ENCODE assay signal across 8 cellular contexts in the genomic region with DNA sequence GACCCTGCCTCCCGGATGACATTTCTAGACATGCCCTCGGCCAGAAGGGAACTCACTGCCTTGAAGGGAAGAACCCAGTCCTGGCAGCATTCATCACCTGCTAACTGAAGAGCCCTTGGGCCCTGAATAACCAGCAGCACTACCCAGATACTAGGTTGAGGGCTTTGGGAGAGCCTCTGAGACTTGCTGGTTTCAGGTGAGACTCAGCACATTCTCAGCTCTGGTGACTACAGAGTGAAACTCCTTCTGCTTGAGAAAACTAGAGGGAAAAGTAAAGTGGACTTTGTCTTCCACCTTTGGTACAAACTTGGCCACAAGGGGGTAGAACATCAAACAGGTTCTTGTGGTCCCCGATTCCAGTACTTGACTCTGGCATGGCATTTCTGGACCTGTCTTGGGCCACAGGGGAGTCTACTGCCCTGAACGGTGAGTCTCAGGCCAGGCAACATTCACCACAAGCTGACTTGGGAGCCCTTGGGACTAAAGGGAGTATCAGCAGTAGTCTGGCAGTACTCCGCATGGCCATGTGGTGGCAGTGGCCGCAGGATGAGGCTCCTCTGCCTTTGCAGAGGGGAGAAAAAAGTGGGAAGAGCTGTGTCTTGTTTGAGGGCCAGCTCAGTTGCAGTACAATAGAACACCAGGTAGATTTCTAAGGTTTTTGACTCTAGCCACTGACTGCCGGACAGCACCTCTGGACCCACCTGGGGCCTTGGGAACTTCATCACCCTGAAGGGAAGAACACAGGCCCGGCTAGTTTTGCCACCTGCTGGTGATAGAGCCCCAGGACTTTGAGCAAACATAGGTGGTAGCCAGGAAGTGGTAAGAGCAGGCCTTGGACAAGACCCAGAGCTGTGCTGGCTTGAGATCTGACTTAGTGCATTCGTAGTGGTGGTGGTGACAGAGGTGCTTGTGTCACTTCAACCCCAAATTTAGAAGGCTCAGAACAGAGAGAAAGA.
A peak's percentile ranks its signal among the peaks of the same experiment; 100 is the strongest.
DNase-seq lines count a peak whose midpoint lies in the region; ATAC-seq, FAIRE-seq and TF ChIP-seq lines count a peak whose summit lies in the region.
"Had no signal": no experiment of that assay in that cellular context is flagged by ENCODE, and none has a peak within 500 bp of the region (broad histone marks: within the 10 kb centered on the region; RNA-seq: fewer than 3 reads in every experiment).

No MANE protein-coding gene starts in this region.

- no peak overlapping the region for H3K9ac ChIP-seq in GM12878 (ENCODE audit: control insufficient read depth, insufficient read depth, low read length)

- TF ChIP-seq RAD21 in GM12878 (IDR thresholded peaks at IDR 0.05; ENCODE audit: insufficient read depth, low read depth, low read length): no peak

- H3K4me1 Mint-ChIP-seq in mesothelial cell of epicardium: no peaks in the 10 kb centered on the region
- H3K4me1 Mint-ChIP-seq: IgD-negative memory B cell had no signal

- TF ChIP-seq CTCF in GM12878 (IDR thresholded peaks at IDR 0.05 in 2 of 3, conservative IDR thresholded peaks at IDR 0.05 in 1 of 3; ENCODE audit: control insufficient read depth in 2 of 3, extremely low read depth in 1 of 3, insufficient read depth in 1 of 3, low read depth in 3 of 3, low read length in 3 of 3) (peak in 2 of 3 experiments; percentile 6 to 25; a peak in 1 of 6 replicates), mesothelial cell of epicardium (IDR thresholded peaks at IDR 0.05; ENCODE audit: unreplicated experiment) (peak; percentile 38)

- FAIRE-seq in GM12878 (lab: Jason Lieb, UNC): no peak

- POLR2A ChIA-PET in GM12878 (lab: Charles Lee): no interaction called here

- H3K36me3 Mint-ChIP-seq in mesothelial cell of epicardium: no peaks in the 10 kb centered on the region
- H3K36me3 Mint-ChIP-seq: IgD-negative memory B cell had no signal

- H3K4me1 ChIP-seq in GM12878 (ENCODE audit: control insufficient read depth, insufficient read depth, low read length): no peaks in the 10 kb centered on the region

- H3K9me3 ChIP-seq in GM12878 (replicated peaks; ENCODE audit: control insufficient read depth, insufficient read depth, low read length): no peaks in the 10 kb centered on the region

- BruUV-seq in GM12878 (replicated peaks; lab: Mats Ljungman, UMichigan): no TSS peak

- no peaks in the 10 kb centered on the region for H3K27me3 ChIP-seq in GM12878 (replicated peaks in 1 of 2; ENCODE audit: control insufficient read depth in 2 of 2, insufficient read depth in 2 of 2, low read length in 1 of 2)

- no peaks in the 10 kb centered on the region for H3K79me2 ChIP-seq in GM12878 (ENCODE audit: control insufficient read depth, insufficient read depth, low read length)

- H3K36me3 ChIP-seq in GM12878 (ENCODE audit: control insufficient read depth in 2 of 2, insufficient read depth in 2 of 2, low read length in 1 of 2): no peaks in the 10 kb centered on the region

- no peak overlapping the region for H3K4me3 Mint-ChIP-seq in mesothelial cell of epicardium
- H3K4me3 Mint-ChIP-seq: IgD-negative memory B cell had no signal

- H3K9me3 Mint-ChIP-seq in mesothelial cell of epicardium: peaks cover 26% of the 10 kb centered on the region

- H3K27ac Mint-ChIP-seq in mesothelial cell of epicardium: no peak overlapping the region
- H3K27ac Mint-ChIP-seq: IgD-negative memory B cell had no signal

- SMC1A ChIA-PET in GM12878 (lab: Charles Lee; ENCODE audit: uncharacterized antibody, unreplicated experiment): no interaction called here

- CTCF ChIA-PET in GM12878 (lab: Yijun Ruan, JAX): interaction anchor here (0.6 to 1.0 kb wide), 2 partner anchors 9 to 879 kb away, joined by 3 read pairs; no protein-coding TSS in a partner anchor

- RAD21 ChIA-PET in GM12878 (lab: Charles Lee; ENCODE audit: unreplicated experiment): no interaction called here

- intact Hi-C loops in GM12878 (cut with micrococcal nuclease; ENCODE audit: unreplicated experiment): no loop called here

- no peak for TF ChIP-seq POLR2A in GM12878 (IDR thresholded peaks at IDR 0.05; ENCODE audit: low read depth, low read length)

- no peak overlapping the region for H3K4me2 ChIP-seq in GM12878 (ENCODE audit: control insufficient read depth, insufficient read depth)

- H2AFZ ChIP-seq in GM12878 (ENCODE audit: control insufficient read depth, low read depth, low read length): no peak overlapping the region

- no peak overlapping the region for H3K4me3 ChIP-seq in GM12878

- in situ Hi-C loops in GM12878 (cut with MboI): no loop called here

- peak; percentile 1 for DNase-seq in LoVo (ENCODE audit: low spot score)
- no peak for DNase-seq in GM12878 (ENCODE audit: low read depth, low spot score)
- no peak for DNase-seq in mesothelial cell of epicardium (ENCODE audit: low spot score in 2 of 2, unreplicated experiment in 2 of 2)
- DNase-seq in germinal center (ENCODE audit: low spot score): no peak
- DNase-seq in activated CD8-positive, alpha-beta memory T cell treated with anti-CD3 and anti-CD28 coated beads, Interleukin-2, amount 50 U/mL, for 4 hours: no peak
- DNase-seq in cortex of kidney (lab: John Stamatoyannopoulos, UW): no peak

- ATAC-seq in GM18867 (IDR thresholded peaks at IDR 0.05; ENCODE audit: unreplicated experiment) (peak; percentile 71), GM12878 (0 out of 3 replicates have a peak, but pooled peaks have one; percentile 27)

- H3K27ac ChIP-seq in GM12878 (ENCODE audit: control insufficient read depth, insufficient read depth): no peak overlapping the region

- no peak for TF ChIP-seq EP300 in GM12878 (IDR thresholded peaks at IDR 0.05; ENCODE audit: borderline replicate concordance in 1 of 2, control insufficient read depth in 1 of 2, low read depth in 2 of 2, low read length in 2 of 2)

- no peaks in the 10 kb centered on the region for H3K27me3 Mint-ChIP-seq in mesothelial cell of epicardium (ENCODE audit: low read depth)
- H3K27me3 Mint-ChIP-seq: IgD-negative memory B cell had no signal

- no peaks in the 10 kb centered on the region for H4K20me1 ChIP-seq in GM12878 (ENCODE audit: control insufficient read depth, insufficient read depth)

- 30% methylated on average over 9 of the region's 9 CpGs for WGBS in GM12878 (ENCODE audit: insufficient coverage, insufficient replicate concordance, low lambda C conversion rate, missing lambda C conversion rate)

TF ChIP-seq in GM12878, 131 proteins besides CTCF, POLR2A, EP300 and RAD21 (continues in another document):
- TF ChIP-seq ZBTB4 (CRISPR knock-in tag; IDR thresholded peaks at IDR 0.05): no peak
- no peak for TF ChIP-seq NR2C2 (IDR thresholded peaks at IDR 0.05; ENCODE audit: borderline replicate concordance, control insufficient read depth, insufficient read length, low read depth)
- TF ChIP-seq RCOR1 (conservative IDR thresholded peaks at IDR 0.05; ENCODE audit: low read depth, low read length): no peak
- TF ChIP-seq SPI1 (IDR thresholded peaks at IDR 0.05; ENCODE audit: borderline replicate concordance, insufficient read depth, low read depth, low read length): no peak
- TF ChIP-seq, protein P1, sequence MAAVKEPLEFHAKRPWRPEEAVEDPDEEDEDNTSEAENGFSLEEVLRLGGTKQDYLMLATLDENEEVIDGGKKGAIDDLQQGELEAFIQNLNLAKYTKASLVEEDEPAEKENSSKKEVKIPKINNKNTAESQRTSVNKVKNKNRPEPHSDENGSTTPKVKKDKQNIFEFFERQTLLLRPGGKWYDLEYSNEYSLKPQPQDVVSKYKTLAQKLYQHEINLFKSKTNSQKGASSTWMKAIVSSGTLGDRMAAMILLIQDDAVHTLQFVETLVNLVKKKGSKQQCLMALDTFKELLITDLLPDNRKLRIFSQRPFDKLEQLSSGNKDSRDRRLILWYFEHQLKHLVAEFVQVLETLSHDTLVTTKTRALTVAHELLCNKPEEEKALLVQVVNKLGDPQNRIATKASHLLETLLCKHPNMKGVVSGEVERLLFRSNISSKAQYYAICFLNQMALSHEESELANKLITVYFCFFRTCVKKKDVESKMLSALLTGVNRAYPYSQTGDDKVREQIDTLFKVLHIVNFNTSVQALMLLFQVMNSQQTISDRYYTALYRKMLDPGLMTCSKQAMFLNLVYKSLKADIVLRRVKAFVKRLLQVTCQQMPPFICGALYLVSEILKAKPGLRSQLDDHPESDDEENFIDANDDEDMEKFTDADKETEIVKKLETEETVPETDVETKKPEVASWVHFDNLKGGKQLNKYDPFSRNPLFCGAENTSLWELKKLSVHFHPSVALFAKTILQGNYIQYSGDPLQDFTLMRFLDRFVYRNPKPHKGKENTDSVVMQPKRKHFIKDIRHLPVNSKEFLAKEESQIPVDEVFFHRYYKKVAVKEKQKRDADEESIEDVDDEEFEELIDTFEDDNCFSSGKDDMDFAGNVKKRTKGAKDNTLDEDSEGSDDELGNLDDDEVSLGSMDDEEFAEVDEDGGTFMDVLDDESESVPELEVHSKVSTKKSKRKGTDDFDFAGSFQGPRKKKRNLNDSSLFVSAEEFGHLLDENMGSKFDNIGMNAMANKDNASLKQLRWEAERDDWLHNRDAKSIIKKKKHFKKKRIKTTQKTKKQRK (IDR thresholded peaks at IDR 0.05; ENCODE audit: low read depth, low read length): no peak
- no peak for TF ChIP-seq MYB (IDR thresholded peaks at IDR 0.05; ENCODE audit: borderline replicate concordance, low read depth, low read length)
